In the genomic region with DNA sequence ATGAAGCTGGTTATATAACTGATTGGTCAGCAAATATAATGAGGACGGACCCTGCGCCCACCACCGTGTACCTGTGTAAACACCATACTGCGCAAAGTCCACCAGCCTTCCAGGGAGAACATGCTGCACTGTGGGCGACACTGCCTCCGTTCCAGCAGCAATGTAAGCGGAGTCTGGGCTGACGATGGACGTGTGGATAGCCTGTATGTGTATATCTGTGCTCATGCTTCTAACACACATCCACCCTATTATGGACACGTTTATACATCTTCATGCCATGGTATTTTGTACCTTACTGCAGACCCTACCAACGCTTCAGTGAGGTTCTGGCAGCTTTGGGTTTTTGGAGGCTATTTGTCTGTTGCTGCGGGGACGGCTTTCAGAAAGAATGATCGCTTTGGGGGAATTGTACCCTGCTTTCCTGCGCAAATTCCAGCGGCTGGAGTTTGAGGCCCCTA, we compare ENCODE assay signal across 2 cellular contexts.
A peak's percentile ranks its signal among the peaks of the same experiment; 100 is the strongest.
TF ChIP-seq lines count a peak whose summit lies in the region.

No MANE protein-coding gene starts in this region.

TF ChIP-seq in WTC11, 78 proteins besides CTCF, POLR2A, EP300 and RAD21:
- TF ChIP-seq AR (CRISPR knock-in tag; IDR thresholded peaks at IDR 0.05) (no peak), TEAD1 (CRISPR knock-in tag; IDR thresholded peaks at IDR 0.05) (no peak), GABPB1 (CRISPR knock-in tag; IDR thresholded peaks at IDR 0.05) (peak; percentile 70; the same call in 1 of the 2 replicates), MYBL2 (CRISPR knock-in tag; IDR thresholded peaks at IDR 0.05) (no peak), RORB (CRISPR knock-in tag; IDR thresholded peaks at IDR 0.05) (no peak)
TF ChIP-seq in WTC11: peak in this region for 1.

TF ChIP-seq in liver, 16 proteins besides CTCF, POLR2A, EP300 and RAD21 (continued from another document):
- TF ChIP-seq, protein P1, sequence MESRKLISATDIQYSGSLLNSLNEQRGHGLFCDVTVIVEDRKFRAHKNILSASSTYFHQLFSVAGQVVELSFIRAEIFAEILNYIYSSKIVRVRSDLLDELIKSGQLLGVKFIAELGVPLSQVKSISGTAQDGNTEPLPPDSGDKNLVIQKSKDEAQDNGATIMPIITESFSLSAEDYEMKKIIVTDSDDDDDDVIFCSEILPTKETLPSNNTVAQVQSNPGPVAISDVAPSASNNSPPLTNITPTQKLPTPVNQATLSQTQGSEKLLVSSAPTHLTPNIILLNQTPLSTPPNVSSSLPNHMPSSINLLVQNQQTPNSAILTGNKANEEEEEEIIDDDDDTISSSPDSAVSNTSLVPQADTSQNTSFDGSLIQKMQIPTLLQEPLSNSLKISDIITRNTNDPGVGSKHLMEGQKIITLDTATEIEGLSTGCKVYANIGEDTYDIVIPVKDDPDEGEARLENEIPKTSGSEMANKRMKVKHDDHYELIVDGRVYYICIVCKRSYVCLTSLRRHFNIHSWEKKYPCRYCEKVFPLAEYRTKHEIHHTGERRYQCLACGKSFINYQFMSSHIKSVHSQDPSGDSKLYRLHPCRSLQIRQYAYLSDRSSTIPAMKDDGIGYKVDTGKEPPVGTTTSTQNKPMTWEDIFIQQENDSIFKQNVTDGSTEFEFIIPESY (IDR thresholded peaks at IDR 0.05): no peak
- peak; percentile 70 for TF ChIP-seq HNF4G (IDR thresholded peaks at IDR 0.05)
- TF ChIP-seq YY1 (IDR thresholded peaks at IDR 0.05): no peak
- TF ChIP-seq, protein P2, sequence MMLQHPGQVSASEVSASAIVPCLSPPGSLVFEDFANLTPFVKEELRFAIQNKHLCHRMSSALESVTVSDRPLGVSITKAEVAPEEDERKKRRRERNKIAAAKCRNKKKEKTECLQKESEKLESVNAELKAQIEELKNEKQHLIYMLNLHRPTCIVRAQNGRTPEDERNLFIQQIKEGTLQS (IDR thresholded peaks at IDR 0.05): no peak
- TF ChIP-seq NR2F2 (IDR thresholded peaks at IDR 0.05): no peak
- peak; percentile 67 for TF ChIP-seq SP1 (IDR thresholded peaks at IDR 0.05)
- TF ChIP-seq, protein P3, sequence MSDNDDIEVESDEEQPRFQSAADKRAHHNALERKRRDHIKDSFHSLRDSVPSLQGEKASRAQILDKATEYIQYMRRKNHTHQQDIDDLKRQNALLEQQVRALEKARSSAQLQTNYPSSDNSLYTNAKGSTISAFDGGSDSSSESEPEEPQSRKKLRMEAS (IDR thresholded peaks at IDR 0.05): no peak
- TF ChIP-seq EGR1 (IDR thresholded peaks at IDR 0.05; ENCODE audit: low read depth in 2 of 2): no peak
- no peak for TF ChIP-seq JUND (IDR thresholded peaks at IDR 0.05)
- TF ChIP-seq HNF4A (conservative IDR thresholded peaks at IDR 0.05): peak; percentile 76 to 84
- TF ChIP-seq FOXA2 (IDR thresholded peaks at IDR 0.05): peak; percentile 86
- peak; percentile 45 for TF ChIP-seq FOXA1 (IDR thresholded peaks at IDR 0.05)
- TF ChIP-seq REST (IDR thresholded peaks at IDR 0.05): peak; percentile 3
- TF ChIP-seq TAF1 (conservative IDR thresholded peaks at IDR 0.05): no peak
- TF ChIP-seq GABPA (IDR thresholded peaks at IDR 0.05 in 1 of 2, conservative IDR thresholded peaks at IDR 0.05 in 1 of 2): no peak
